In genomic region chr20:21513881-21514540, GRCh38 we compare ENCODE assay signal across 9 cellular contexts. TPM values are rescaled to one million over a fixed set of nuclear protein-coding genes. Genes with fewer than 3 reads are reported as not detected.
A peak's percentile ranks its signal among the peaks of the same experiment; 100 is the strongest.
DNase-seq lines count a peak whose midpoint lies in the region; ATAC-seq and TF ChIP-seq lines count a peak whose summit lies in the region.
"Had no signal": no experiment of that assay in that cellular context is flagged by ENCODE, and none has a peak within 500 bp of the region (broad histone marks: within the 10 kb centered on the region; RNA-seq: fewer than 3 reads in every experiment).

NKX2-2 (minus strand) TSS chr20:21514064; CDS start chr20:21513669, 395 bp downstream.

- peak within 1 kb of the TSS in 10 of 12 donors; percentile 10 to 34 (median 30) for H3K4me3 ChIP-seq in heart left ventricle
- H3K4me3 ChIP-seq in lower lobe of right lung = peak within 1 kb of the TSS; percentile 19
- peak within 1 kb of the TSS; percentile 23 for H3K4me3 ChIP-seq in upper lobe of right lung

- peaks cover 15% of the 10 kb centered on the region for H3K4me1 Mint-ChIP-seq in activated T-helper 2 cell treated with anti-CD3 and anti-CD28 coated beads, Interferon-gamma antibody, Interleukin-2, Interleukin-4, amounts not matched to agents 10 μg/mL and 5 μg/mL and 100 μg/mL, durations not matched to agents 14 hours and 24 hours and 36 hours (ENCODE audit: low read depth)

- H3K36me3 Mint-ChIP-seq in activated T-helper 2 cell treated with anti-CD3 and anti-CD28 coated beads, Interferon-gamma antibody, Interleukin-2, Interleukin-4, amounts not matched to agents 10 μg/mL and 5 μg/mL and 100 μg/mL, durations not matched to agents 14 hours and 24 hours and 36 hours (ENCODE audit: low read depth) = peaks cover 3% of the 10 kb centered on the region

- ATAC-seq in heart left ventricle (no peak), Right ventricle myocardium inferior (no peak), lower lobe of right lung (no peak), upper lobe of right lung (no peak), GM19324 (IDR thresholded peaks at IDR 0.05; ENCODE audit: low FRiP score, unreplicated experiment) (no peak), HG02642 (IDR thresholded peaks at IDR 0.05; ENCODE audit: poor library complexity, unreplicated experiment) (no peak), HG02870 (IDR thresholded peaks at IDR 0.05; ENCODE audit: unreplicated experiment) (no peak)

- H3K36me3 ChIP-seq in heart left ventricle (no peaks in the 10 kb centered on the region), lower lobe of right lung (no peaks in the 10 kb centered on the region), upper lobe of right lung (no peaks in the 10 kb centered on the region)

- TF ChIP-seq CTCF in heart left ventricle (IDR thresholded peaks at IDR 0.05) = no peak
- TF ChIP-seq CTCF in lower lobe of right lung (IDR thresholded peaks at IDR 0.05) = no peak
- no peak for TF ChIP-seq CTCF in upper lobe of right lung (IDR thresholded peaks at IDR 0.05)

- H3K27ac Mint-ChIP-seq in activated T-helper 2 cell treated with anti-CD3 and anti-CD28 coated beads, Interferon-gamma antibody, Interleukin-2, Interleukin-4, amounts not matched to agents 10 μg/mL and 5 μg/mL and 100 μg/mL, durations not matched to agents 14 hours and 24 hours and 36 hours = no peak within 1 kb of the TSS

- TF ChIP-seq POLR2A in heart left ventricle (IDR thresholded peaks at IDR 0.05) = no peak

- no peaks in the 10 kb centered on the region for H3K9me3 ChIP-seq in heart left ventricle
- no peaks in the 10 kb centered on the region for H3K9me3 ChIP-seq in lower lobe of right lung
- H3K9me3 ChIP-seq in upper lobe of right lung = no peaks in the 10 kb centered on the region

- H3K27me3 ChIP-seq in heart left ventricle (peaks cover 62 to 100% (median 99%) of the 10 kb centered on the region in 9 donors), lower lobe of right lung (ENCODE audit: low read depth) (peaks cover 100% of the 10 kb centered on the region), upper lobe of right lung (peaks cover 100% of the 10 kb centered on the region)

- peaks cover 0 to 85% (median 40%) of the 10 kb centered on the region in 12 donors for H3K4me1 ChIP-seq in heart left ventricle
- peaks cover 66% of the 10 kb centered on the region for H3K4me1 ChIP-seq in lower lobe of right lung
- H3K4me1 ChIP-seq in upper lobe of right lung = peaks cover 51% of the 10 kb centered on the region

- intact Hi-C loops in heart left ventricle (cut with DNase I) (no loop called here), Right ventricle myocardium inferior (cut with DNase I) (no loop called here), lower lobe of right lung (cut with DNase I) (no loop called here), upper lobe of right lung (cut with DNase I) (no loop called here)
- intact Hi-C loops in activated T-helper 2 cell treated with anti-CD3 and anti-CD28 coated beads, Interferon-gamma antibody, Interleukin-2, Interleukin-4, amounts not matched to agents 10 μg/mL and 5 μg/mL and 100 μg/mL, durations not matched to agents 14 hours and 24 hours and 36 hours (cut with micrococcal nuclease) = loop anchor here (2.0 kb wide), 1 partner anchor 189 kb away; no protein-coding TSS in a partner anchor

- H3K27ac ChIP-seq in heart left ventricle (no peak within 1 kb of the TSS), lower lobe of right lung (no peak within 1 kb of the TSS), upper lobe of right lung (no peak within 1 kb of the TSS)

- DNase-seq in heart left ventricle (no peak), Right ventricle myocardium inferior (ENCODE audit: missing footprints) (no peak), lower lobe of right lung (no peak), upper lobe of right lung (no peak)
- no peak for DNase-seq in activated T-helper 2 cell treated with anti-CD3 and anti-CD28 coated beads, Interferon-gamma antibody, Interleukin-2, Interleukin-4, amounts not matched to agents 10 μg/mL and 5 μg/mL and 100 μg/mL, durations not matched to agents 14 hours and 24 hours and 36 hours (ENCODE audit: low spot score)

- H3K27me3 Mint-ChIP-seq in activated T-helper 2 cell treated with anti-CD3 and anti-CD28 coated beads, Interferon-gamma antibody, Interleukin-2, Interleukin-4, amounts not matched to agents 10 μg/mL and 5 μg/mL and 100 μg/mL, durations not matched to agents 14 hours and 24 hours and 36 hours (ENCODE audit: low read depth) = peaks cover 73% of the 10 kb centered on the region

- no peaks in the 10 kb centered on the region for H3K9me3 Mint-ChIP-seq in activated T-helper 2 cell treated with anti-CD3 and anti-CD28 coated beads, Interferon-gamma antibody, Interleukin-2, Interleukin-4, amounts not matched to agents 10 μg/mL and 5 μg/mL and 100 μg/mL, durations not matched to agents 14 hours and 24 hours and 36 hours

- 2 to 3% (median 2%) methylated on average over 45 of the region's 45 CpGs for WGBS in heart left ventricle, 4 donors

- peak within 1 kb of the TSS; percentile 21 for H3K4me3 Mint-ChIP-seq in activated T-helper 2 cell treated with anti-CD3 and anti-CD28 coated beads, Interferon-gamma antibody, Interleukin-2, Interleukin-4, amounts not matched to agents 10 μg/mL and 5 μg/mL and 100 μg/mL, durations not matched to agents 14 hours and 24 hours and 36 hours (ENCODE audit: low read depth)

RNA-seq across cellular contexts. Expression of gene NKX2-2, which starts in this region (rescaled TPM):
- total RNA-seq in heart left ventricle = under 1 TPM in 1 of 9 donors, not detected in 8; 0.19 TPM
- not detected for polyA plus RNA-seq in heart left ventricle
- total RNA-seq in Right ventricle myocardium inferior = not detected
- not detected in 2 replicates for total RNA-seq in activated T-helper 2 cell treated with anti-CD3 and anti-CD28 coated beads, Interferon-gamma antibody, Interleukin-2, Interleukin-4, amounts not matched to agents 10 μg/mL and 5 μg/mL and 100 μg/mL, durations not matched to agents 14 hours and 24 hours and 36 hours
- total RNA-seq in lower lobe of right lung = not detected
- total RNA-seq in upper lobe of right lung = not detected
- total RNA-seq: pulmonary artery endothelial cell had no signal
